1 cellular context compared by ENCODE assay signal in the genomic region with DNA sequence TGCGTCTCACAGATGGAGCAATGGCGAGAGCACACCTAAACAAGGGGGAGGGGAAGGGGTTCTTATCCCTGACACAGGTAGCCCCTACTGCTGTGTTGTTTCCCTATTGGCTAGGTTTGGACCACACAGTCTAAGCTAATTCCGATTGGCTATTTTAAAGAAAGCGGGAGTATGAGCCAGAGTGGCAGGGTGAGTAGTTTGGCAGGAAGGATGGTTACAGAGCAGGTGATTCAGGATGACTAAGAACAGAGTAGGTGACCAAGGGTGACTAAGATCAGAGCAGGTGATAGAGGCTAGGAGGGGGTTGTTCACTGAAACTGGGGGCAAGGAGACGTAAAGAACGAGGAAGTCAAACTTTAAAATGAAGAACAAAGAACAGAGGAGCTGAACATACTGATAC.
TF ChIP-seq lines count a peak whose summit lies in the region.

No MANE protein-coding gene starts in this region.

TF ChIP-seq in HCT116, 20 proteins besides CTCF, POLR2A, EP300 and RAD21 (continued from another document):
- TF ChIP-seq EZH2 (IDR thresholded peaks at IDR 0.05) (no peak), POLR2AphosphoS5 (IDR thresholded peaks at IDR 0.05; ENCODE audit: low read depth, low read length) (peak; percentile 25; the same call in 1 of the 2 replicates), CBX3 (IDR thresholded peaks at IDR 0.05; ENCODE audit: low read depth) (peak; percentile 82), SRF (IDR thresholded peaks at IDR 0.05; ENCODE audit: low read depth) (peak; percentile 81), SIN3A (IDR thresholded peaks at IDR 0.05; ENCODE audit: low read depth) (peak; percentile 50; the same call in 1 of the 2 replicates), EZH2phosphoT487 (IDR thresholded peaks at IDR 0.05; ENCODE audit: borderline replicate concordance) (no peak), JUND (IDR thresholded peaks at IDR 0.05) (peak; percentile 97), EGR1 (IDR thresholded peaks at IDR 0.05; ENCODE audit: low read depth) (no peak), CEBPB (IDR thresholded peaks at IDR 0.05; ENCODE audit: low read depth) (peak; percentile 42; the same call in 1 of the 2 replicates), YY1 (IDR thresholded peaks at IDR 0.05; ENCODE audit: extremely low read depth, insufficient replicate concordance, low read depth, low read length) (peak; percentile 27), ZNF274 (IDR thresholded peaks at IDR 0.05; ENCODE audit: low read depth, low read length) (no peak), FOSL1 (IDR thresholded peaks at IDR 0.05; ENCODE audit: low read depth) (peak; percentile 98), TCF7L2 (IDR thresholded peaks at IDR 0.05; ENCODE audit: borderline replicate concordance, extremely low read depth, insufficient read depth, insufficient read length) (no peak), SP1 (IDR thresholded peaks at IDR 0.05; ENCODE audit: low read depth) (peak; percentile 95)
- TF ChIP-seq, protein P1, sequence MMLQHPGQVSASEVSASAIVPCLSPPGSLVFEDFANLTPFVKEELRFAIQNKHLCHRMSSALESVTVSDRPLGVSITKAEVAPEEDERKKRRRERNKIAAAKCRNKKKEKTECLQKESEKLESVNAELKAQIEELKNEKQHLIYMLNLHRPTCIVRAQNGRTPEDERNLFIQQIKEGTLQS (IDR thresholded peaks at IDR 0.05): no peak
- TF ChIP-seq, protein P2, sequence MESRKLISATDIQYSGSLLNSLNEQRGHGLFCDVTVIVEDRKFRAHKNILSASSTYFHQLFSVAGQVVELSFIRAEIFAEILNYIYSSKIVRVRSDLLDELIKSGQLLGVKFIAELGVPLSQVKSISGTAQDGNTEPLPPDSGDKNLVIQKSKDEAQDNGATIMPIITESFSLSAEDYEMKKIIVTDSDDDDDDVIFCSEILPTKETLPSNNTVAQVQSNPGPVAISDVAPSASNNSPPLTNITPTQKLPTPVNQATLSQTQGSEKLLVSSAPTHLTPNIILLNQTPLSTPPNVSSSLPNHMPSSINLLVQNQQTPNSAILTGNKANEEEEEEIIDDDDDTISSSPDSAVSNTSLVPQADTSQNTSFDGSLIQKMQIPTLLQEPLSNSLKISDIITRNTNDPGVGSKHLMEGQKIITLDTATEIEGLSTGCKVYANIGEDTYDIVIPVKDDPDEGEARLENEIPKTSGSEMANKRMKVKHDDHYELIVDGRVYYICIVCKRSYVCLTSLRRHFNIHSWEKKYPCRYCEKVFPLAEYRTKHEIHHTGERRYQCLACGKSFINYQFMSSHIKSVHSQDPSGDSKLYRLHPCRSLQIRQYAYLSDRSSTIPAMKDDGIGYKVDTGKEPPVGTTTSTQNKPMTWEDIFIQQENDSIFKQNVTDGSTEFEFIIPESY (IDR thresholded peaks at IDR 0.05; ENCODE audit: extremely low read depth, insufficient replicate concordance, low read length): no peak
- TF ChIP-seq, protein P3, sequence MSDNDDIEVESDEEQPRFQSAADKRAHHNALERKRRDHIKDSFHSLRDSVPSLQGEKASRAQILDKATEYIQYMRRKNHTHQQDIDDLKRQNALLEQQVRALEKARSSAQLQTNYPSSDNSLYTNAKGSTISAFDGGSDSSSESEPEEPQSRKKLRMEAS (IDR thresholded peaks at IDR 0.05): peak; percentile 80
- TF ChIP-seq, protein P4, sequence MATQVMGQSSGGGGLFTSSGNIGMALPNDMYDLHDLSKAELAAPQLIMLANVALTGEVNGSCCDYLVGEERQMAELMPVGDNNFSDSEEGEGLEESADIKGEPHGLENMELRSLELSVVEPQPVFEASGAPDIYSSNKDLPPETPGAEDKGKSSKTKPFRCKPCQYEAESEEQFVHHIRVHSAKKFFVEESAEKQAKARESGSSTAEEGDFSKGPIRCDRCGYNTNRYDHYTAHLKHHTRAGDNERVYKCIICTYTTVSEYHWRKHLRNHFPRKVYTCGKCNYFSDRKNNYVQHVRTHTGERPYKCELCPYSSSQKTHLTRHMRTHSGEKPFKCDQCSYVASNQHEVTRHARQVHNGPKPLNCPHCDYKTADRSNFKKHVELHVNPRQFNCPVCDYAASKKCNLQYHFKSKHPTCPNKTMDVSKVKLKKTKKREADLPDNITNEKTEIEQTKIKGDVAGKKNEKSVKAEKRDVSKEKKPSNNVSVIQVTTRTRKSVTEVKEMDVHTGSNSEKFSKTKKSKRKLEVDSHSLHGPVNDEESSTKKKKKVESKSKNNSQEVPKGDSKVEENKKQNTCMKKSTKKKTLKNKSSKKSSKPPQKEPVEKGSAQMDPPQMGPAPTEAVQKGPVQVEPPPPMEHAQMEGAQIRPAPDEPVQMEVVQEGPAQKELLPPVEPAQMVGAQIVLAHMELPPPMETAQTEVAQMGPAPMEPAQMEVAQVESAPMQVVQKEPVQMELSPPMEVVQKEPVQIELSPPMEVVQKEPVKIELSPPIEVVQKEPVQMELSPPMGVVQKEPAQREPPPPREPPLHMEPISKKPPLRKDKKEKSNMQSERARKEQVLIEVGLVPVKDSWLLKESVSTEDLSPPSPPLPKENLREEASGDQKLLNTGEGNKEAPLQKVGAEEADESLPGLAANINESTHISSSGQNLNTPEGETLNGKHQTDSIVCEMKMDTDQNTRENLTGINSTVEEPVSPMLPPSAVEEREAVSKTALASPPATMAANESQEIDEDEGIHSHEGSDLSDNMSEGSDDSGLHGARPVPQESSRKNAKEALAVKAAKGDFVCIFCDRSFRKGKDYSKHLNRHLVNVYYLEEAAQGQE (IDR thresholded peaks at IDR 0.05; ENCODE audit: low read depth): no peak
TF ChIP-seq in HCT116: peak in this region for 10.
